20 cellular contexts compared by ENCODE assay signal in genomic region chr9:20022410-20022809, GRCh38.
DNase-seq lines count a peak whose midpoint lies in the region; FAIRE-seq and TF ChIP-seq lines count a peak whose summit lies in the region.
"Had no signal": no experiment of that assay in that cellular context is flagged by ENCODE, and none has a peak within 500 bp of the region (broad histone marks: within the 10 kb centered on the region; RNA-seq: fewer than 3 reads in every experiment).

No MANE protein-coding gene starts in this region.

- intact Hi-C loops in activated T-helper 1 cell treated with anti-CD3 and anti-CD28 coated beads, Interleukin-12 subunit alpha, Interleukin-12 subunit beta, Interleukin-2, Interleukin-4 antibody, amounts not matched to agents 30 ng/mL and 10 ng/mL and 1 ng/mL, durations not matched to agents 14 hours and 24 hours and 36 hours (cut with micrococcal nuclease) = no loop called here

- no peak overlapping the region for H3K4me2 ChIP-seq in hepatocyte

- 61% methylated on average over 2 of the region's 2 CpGs for WGBS in hepatocyte (ENCODE audit: low lambda C conversion rate, missing lambda C conversion rate)

- no peak overlapping the region for H2AFZ ChIP-seq in hepatocyte
- H2AFZ ChIP-seq: parathyroid adenoma had no signal

- H3K4me1 Mint-ChIP-seq in activated T-helper 1 cell treated with anti-CD3 and anti-CD28 coated beads, Interleukin-12 subunit alpha, Interleukin-12 subunit beta, Interleukin-2, Interleukin-4 antibody, amounts not matched to agents 30 ng/mL and 10 ng/mL and 1 ng/mL, durations not matched to agents 14 hours and 24 hours and 36 hours (ENCODE audit: low read depth) = peaks cover 4% of the 10 kb centered on the region
- H3K4me1 Mint-ChIP-seq: CD14-positive monocyte had no signal

- H3K4me1 ChIP-seq in hepatocyte (ENCODE audit: insufficient read depth) = peaks cover 18% of the 10 kb centered on the region
- H3K4me1 ChIP-seq: colonic mucosa, left lung, parathyroid adenoma, tibial artery had no signal

- no peak overlapping the region for H3K4me3 ChIP-seq in bronchial epithelial cell (ENCODE audit: low read depth, low read length)
- no peak overlapping the region for H3K4me3 ChIP-seq in hepatocyte
- H3K4me3 ChIP-seq: colonic mucosa, left lung, tibial artery had no signal

- FAIRE-seq in bronchial epithelial cell (lab: Jason Lieb, UNC) = no peak
- FAIRE-seq: small intestine had no signal

- no peak overlapping the region for H3K27ac ChIP-seq in hepatocyte
- H3K27ac ChIP-seq: colonic mucosa, left lung, parathyroid adenoma, tibial artery had no signal

- H3K79me2 ChIP-seq in hepatocyte = no peaks in the 10 kb centered on the region
- H3K79me2 ChIP-seq: parathyroid adenoma had no signal

- H3K27me3 Mint-ChIP-seq in activated T-helper 1 cell treated with anti-CD3 and anti-CD28 coated beads, Interleukin-12 subunit alpha, Interleukin-12 subunit beta, Interleukin-2, Interleukin-4 antibody, amounts not matched to agents 30 ng/mL and 10 ng/mL and 1 ng/mL, durations not matched to agents 14 hours and 24 hours and 36 hours (ENCODE audit: insufficient read depth) = no peaks in the 10 kb centered on the region

- H3K9me2 ChIP-seq in hepatocyte (replicated peaks; ENCODE audit: insufficient read depth) = no peaks in the 10 kb centered on the region

- peaks cover 4% of the 10 kb centered on the region for H3K36me3 Mint-ChIP-seq in activated T-helper 1 cell treated with anti-CD3 and anti-CD28 coated beads, Interleukin-12 subunit alpha, Interleukin-12 subunit beta, Interleukin-2, Interleukin-4 antibody, amounts not matched to agents 30 ng/mL and 10 ng/mL and 1 ng/mL, durations not matched to agents 14 hours and 24 hours and 36 hours (ENCODE audit: low read depth)
- H3K36me3 Mint-ChIP-seq: CD14-positive monocyte had no signal

- H4K20me1 ChIP-seq in hepatocyte (ENCODE audit: insufficient read depth, poor library complexity, severe bottlenecking) = no peaks in the 10 kb centered on the region

- H3K9me3 ChIP-seq in hepatocyte (ENCODE audit: low read depth) = no peaks in the 10 kb centered on the region
- H3K9me3 ChIP-seq: colonic mucosa, left lung, tibial artery had no signal

- H3K27me3 ChIP-seq in bronchial epithelial cell (ENCODE audit: control insufficient read depth, insufficient read depth, low read length) = peaks cover 1% of the 10 kb centered on the region
- no peaks in the 10 kb centered on the region for H3K27me3 ChIP-seq in hepatocyte
- H3K27me3 ChIP-seq: colonic mucosa, left lung, tibial artery had no signal

- H3K9me3 Mint-ChIP-seq in activated T-helper 1 cell treated with anti-CD3 and anti-CD28 coated beads, Interleukin-12 subunit alpha, Interleukin-12 subunit beta, Interleukin-2, Interleukin-4 antibody, amounts not matched to agents 30 ng/mL and 10 ng/mL and 1 ng/mL, durations not matched to agents 14 hours and 24 hours and 36 hours = no peaks in the 10 kb centered on the region

- H3K36me3 ChIP-seq in bronchial epithelial cell (ENCODE audit: control insufficient read depth, insufficient read depth, low read length) (no peaks in the 10 kb centered on the region), hepatocyte (replicated peaks; ENCODE audit: insufficient read depth, low read depth) (no peaks in the 10 kb centered on the region)
- H3K36me3 ChIP-seq: colonic mucosa, left lung, tibial artery had no signal

- H3K27ac Mint-ChIP-seq in activated T-helper 1 cell treated with anti-CD3 and anti-CD28 coated beads, Interleukin-12 subunit alpha, Interleukin-12 subunit beta, Interleukin-2, Interleukin-4 antibody, amounts not matched to agents 30 ng/mL and 10 ng/mL and 1 ng/mL, durations not matched to agents 14 hours and 24 hours and 36 hours = no peak overlapping the region
- H3K27ac Mint-ChIP-seq: CD14-positive monocyte had no signal

- TF ChIP-seq CTCF in bronchial epithelial cell (IDR thresholded peaks at IDR 0.05; ENCODE audit: insufficient read depth, low read length, severe bottlenecking) (no peak), hepatocyte (IDR thresholded peaks at IDR 0.05; ENCODE audit: poor library complexity) (no peak)

- peak; percentile 79 for DNase-seq in HT1080 (ENCODE audit: low read depth)
- peak; percentile 59 for DNase-seq in bronchial epithelial cell (ENCODE audit: low read depth)
- peak; percentile 23 for DNase-seq in hepatocyte (ENCODE audit: low spot score)
- DNase-seq in NCI-H526 (lab: John Stamatoyannopoulos, UW) = no peak
- no peak for DNase-seq in NCI-H345 (lab: John Stamatoyannopoulos, UW)
- DNase-seq in activated T-helper 1 cell treated with anti-CD3 and anti-CD28 coated beads, Interleukin-12 subunit alpha, Interleukin-12 subunit beta, Interleukin-2, Interleukin-4 antibody, amounts not matched to agents 30 ng/mL and 10 ng/mL and 1 ng/mL, durations not matched to agents 14 hours and 24 hours and 36 hours (ENCODE audit: low spot score) = no peak
- no peak for DNase-seq in NCI-H1436 treated with DMSO at 0.1 percent for 48 hours (lab: John Stamatoyannopoulos, UW)
- DNase-seq: activated effector memory CD4-positive, alpha-beta T cell treated with Interleukin-2 at 50 U/mL for 16 hours; amygdala; colonic mucosa; erythroblast; hypothalamus; left lung; NCI-H1048; NCI-H774; small intestine; SW 1271; tibial artery had no signal

- H3K4me3 Mint-ChIP-seq in activated T-helper 1 cell treated with anti-CD3 and anti-CD28 coated beads, Interleukin-12 subunit alpha, Interleukin-12 subunit beta, Interleukin-2, Interleukin-4 antibody, amounts not matched to agents 30 ng/mL and 10 ng/mL and 1 ng/mL, durations not matched to agents 14 hours and 24 hours and 36 hours = no peak overlapping the region
- H3K4me3 Mint-ChIP-seq: CD14-positive monocyte had no signal

Comparison
In these comparisons a context has a peak if more than half of its experiments do, and no peak if none do; other contexts are left out.
1. DNase-seq: peak in HT1080 (single experiment), bronchial epithelial cell (single experiment) and hepatocyte (single experiment); none in NCI-H526 (0 of 2), NCI-H345 (single experiment), activated T-helper 1 cell treated with anti-CD3 and anti-CD28 coated beads, Interleukin-12 subunit alpha, Interleukin-12 subunit beta, Interleukin-2, Interleukin-4 antibody, amounts not matched to agents 30 ng/mL and 10 ng/mL and 1 ng/mL, durations not matched to agents 14 hours and 24 hours and 36 hours (single experiment) and NCI-H1436 treated with DMSO at 0.1 percent for 48 hours (single experiment).